Comparison of ENCODE assay signal across 22 cellular contexts in the genomic region with DNA sequence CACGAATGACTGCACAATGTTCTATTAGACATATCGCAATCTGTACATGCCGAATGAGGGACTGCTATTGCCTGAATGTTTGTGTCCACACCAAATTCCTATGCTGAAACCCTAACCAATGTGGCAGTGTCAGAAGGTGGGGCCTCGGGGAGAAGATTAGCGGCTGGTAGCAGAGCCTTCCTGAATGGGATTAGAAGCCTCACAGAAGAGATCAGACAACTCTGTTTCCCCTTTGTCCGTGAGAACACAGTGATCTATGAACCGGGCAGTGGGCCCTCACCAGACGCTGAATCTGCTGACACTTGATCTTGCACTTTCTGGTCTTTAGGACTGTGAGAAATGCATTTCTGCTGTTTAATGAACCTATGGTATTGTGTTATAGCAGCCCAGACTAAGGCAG. TPM values are rescaled to one million over a fixed set of nuclear protein-coding genes. Genes with fewer than 3 reads are reported as not detected.
DNase-seq lines count a peak whose midpoint lies in the region; ATAC-seq and TF ChIP-seq lines count a peak whose summit lies in the region.
"Had no signal": no experiment of that assay in that cellular context is flagged by ENCODE, and none has a peak within 500 bp of the region (broad histone marks: within the 10 kb centered on the region; RNA-seq: fewer than 3 reads in every experiment).

No MANE protein-coding gene starts in this region.

- in situ Hi-C loops in IMR-90 (cut with MboI; ENCODE audit: low sequenced_read_pairs) = no loop called here

- no peak for TF ChIP-seq RAD21 in IMR-90 (IDR thresholded peaks at IDR 0.05; ENCODE audit: low read length)

- H2AFZ ChIP-seq in IMR-90 (replicated peaks; ENCODE audit: low read length, poor library complexity) = no peak overlapping the region
- H2AFZ ChIP-seq in smooth muscle cell (ENCODE audit: low read depth) = no peak overlapping the region

- H3K4ac ChIP-seq in IMR-90 (ENCODE audit: low read depth, low read length) = no peak overlapping the region

- 58% methylated on average over 2 of the region's 8 CpGs; no CpG with 5 or more reads in 1 of the 2 experiments for WGBS in IMR-90 (ENCODE audit: extremely low coverage in 2 of 2, insufficient read length in 1 of 2), 2 experiments
- WGBS in smooth muscle cell (ENCODE audit: low lambda C conversion rate) = 41% methylated on average over 8 of the region's 8 CpGs

- H4K5ac ChIP-seq in IMR-90 (ENCODE audit: low read depth, low read length) = peak overlapping the region; percentile 22; the same call in 1 of the 2 replicates

- H4K20me1 ChIP-seq in IMR-90 (ENCODE audit: insufficient read depth, low read length) (no peaks in the 10 kb centered on the region), smooth muscle cell (ENCODE audit: low read depth) (no peaks in the 10 kb centered on the region)

- H3K36me3 ChIP-seq in IMR-90 (ENCODE audit: control insufficient read depth, insufficient read depth, low read length) (peaks cover 2% of the 10 kb centered on the region; the same call in 1 of the 2 replicates), WERI-Rb-1 (no peaks in the 10 kb centered on the region), smooth muscle cell (ENCODE audit: low read depth) (no peaks in the 10 kb centered on the region)

- no peak for TF ChIP-seq CTCF in IMR-90 (conservative IDR thresholded peaks at IDR 0.05; ENCODE audit: low read depth, low read length)
- no peak for TF ChIP-seq CTCF in WERI-Rb-1 (IDR thresholded peaks at IDR 0.05; ENCODE audit: low read depth, low read length)
- no peak for TF ChIP-seq CTCF in smooth muscle cell (IDR thresholded peaks at IDR 0.05; ENCODE audit: borderline replicate concordance, insufficient read depth, poor library complexity, severe bottlenecking)

- peak overlapping the region; percentile 48; the same call in 1 of the 2 replicates for H4K91ac ChIP-seq in IMR-90 (ENCODE audit: insufficient read depth, low read depth, low read length)

- no peak overlapping the region; the same call in 1 of the 2 replicates for H3K4me2 ChIP-seq in IMR-90 (ENCODE audit: low read depth, low read length)
- H3K4me2 ChIP-seq in smooth muscle cell = peak overlapping the region; percentile 59

- CTCF ChIA-PET in IMR-90 (lab: Yijun Ruan, JAX) = interaction anchor here (0.8 kb wide), 1 partner anchor 17 kb away, joined by 3 read pairs; no protein-coding TSS in a partner anchor

- BruUV-seq in IMR-90 (replicated peaks; lab: Mats Ljungman, UMichigan) = no TSS peak

- H3K14ac ChIP-seq in IMR-90 (replicated peaks; ENCODE audit: low read depth, low read length) = no peak overlapping the region

- no peaks in the 10 kb centered on the region for H3K9me3 Mint-ChIP-seq in T-helper 2 cell treated with Interferon-gamma antibody and Interleukin-4, amounts not matched to agents 5 μg/mL and 100 μg/mL, for 36 hours
- H3K9me3 Mint-ChIP-seq: CD8-positive, alpha-beta T cell; type B pancreatic cell had no signal

- dilution Hi-C loops in IMR-90 (cut with HindIII; ENCODE audit: low sequenced_read_pairs, unreplicated experiment) = no loop called here

- DNase-seq in IMR-90 (no peak), WERI-Rb-1 (peak; percentile 68), left kidney (ENCODE audit: low read depth, low spot score) (peak; percentile 74), smooth muscle cell (lab: John Stamatoyannopoulos, UW; ENCODE audit: unreplicated experiment) (no peak), epidermal melanocyte (ENCODE audit: insufficient read length, low spot score) (no peak), dermis blood vessel endothelial cell (no peak)
- DNase-seq in T-helper 2 cell treated with Interferon-gamma antibody and Interleukin-4, amounts not matched to agents 5 μg/mL and 100 μg/mL, for 36 hours (ENCODE audit: low spot score) = no peak
- DNase-seq: activated naive CD8-positive, alpha-beta T cell treated with anti-CD3 and anti-CD28 coated beads for 36 hours; CD8-positive, alpha-beta T cell; DMS79; GF-D8; hypothalamus; left ventricle myocardium superior; midbrain; NCI-H1092 treated with DMSO at 0.1 percent for 48 hours; NCI-H1930; NCI-H526 treated with DMSO at 0.1 percent for 48 hours; stimulated activated CD8-positive, alpha-beta memory T cell treated with anti-CD3 and anti-CD28 coated beads, Interleukin-4, amount 100 ng/mL, for 48 hours had no signal

- peak overlapping the region; percentile 37; the same call in 1 of the 2 replicates for H2AK5ac ChIP-seq in IMR-90 (ENCODE audit: low read depth, low read length)

- H2BK20ac ChIP-seq in IMR-90 (ENCODE audit: low read depth, low read length) = peak overlapping the region; percentile 43; the same call in 1 of the 2 replicates

- POLR2A ChIA-PET in IMR-90 (lab: Charles Lee; ENCODE audit: unreplicated experiment) = no interaction called here

- H3K79me2 ChIP-seq in smooth muscle cell (ENCODE audit: low read depth) = no peaks in the 10 kb centered on the region

- H3K4me1 ChIP-seq in IMR-90 (ENCODE audit: control insufficient read depth, insufficient read depth, low read length) (peaks cover 16% of the 10 kb centered on the region), smooth muscle cell (ENCODE audit: low read depth) (peaks cover 21% of the 10 kb centered on the region)

- H3K9me3 ChIP-seq in IMR-90 (ENCODE audit: control insufficient read depth, insufficient read depth, low read length) (no peaks in the 10 kb centered on the region), WERI-Rb-1 (ENCODE audit: severe bottlenecking) (no peaks in the 10 kb centered on the region), smooth muscle cell (replicated peaks; ENCODE audit: low read depth) (no peaks in the 10 kb centered on the region)

- no peak overlapping the region for H2BK5ac ChIP-seq in IMR-90 (ENCODE audit: low read depth, low read length, poor library complexity, severe bottlenecking)

- peaks cover 8% of the 10 kb centered on the region for H3K4me1 Mint-ChIP-seq in T-helper 2 cell treated with Interferon-gamma antibody and Interleukin-4, amounts not matched to agents 5 μg/mL and 100 μg/mL, for 36 hours (ENCODE audit: low read depth)

- ATAC-seq in IMR-90 (ENCODE audit: low read depth) (no peak), HG02763 (IDR thresholded peaks at IDR 0.05; ENCODE audit: unreplicated experiment) (no peak)
- ATAC-seq: activated T-helper 17 cell treated with anti-CD3 and anti-CD28 coated beads, Interleukin-2, amount 50 U/mL, for 72 hours; CD8-positive, alpha-beta T cell; left ventricle myocardium superior; SK-N-SH treated with all-trans-retinoic acid at 6 μM for 48 hours had no signal

- no peaks in the 10 kb centered on the region for H3K36me3 Mint-ChIP-seq in T-helper 2 cell treated with Interferon-gamma antibody and Interleukin-4, amounts not matched to agents 5 μg/mL and 100 μg/mL, for 36 hours (ENCODE audit: low read depth)
- H3K36me3 Mint-ChIP-seq: CD8-positive, alpha-beta T cell; type B pancreatic cell had no signal

- no peaks in the 10 kb centered on the region for H3F3A ChIP-seq in smooth muscle cell (ENCODE audit: low read depth)

- intact Hi-C loops in IMR-90 (cut with micrococcal nuclease) = no loop called here

- peaks cover 5 to 11% of the 10 kb centered on the region in 2 experiments; a peak in 2 of 4 replicates for H3K79me1 ChIP-seq in IMR-90 (ENCODE audit: low read depth in 1 of 2, low read length in 2 of 2)

- no peak overlapping the region for H3K27ac Mint-ChIP-seq in T-helper 2 cell treated with Interferon-gamma antibody and Interleukin-4, amounts not matched to agents 5 μg/mL and 100 μg/mL, for 36 hours
- H3K27ac Mint-ChIP-seq: activated naive CD8-positive, alpha-beta T cell treated with anti-CD3 and anti-CD28 coated beads for 36 hours; activated T-helper 17 cell treated with anti-CD3 and anti-CD28 coated beads, Interleukin-2, amount 50 U/mL, for 72 hours; CD8-positive, alpha-beta T cell; type B pancreatic cell had no signal

- H3K9ac ChIP-seq in IMR-90 (ENCODE audit: low read depth, low read length) = no peak overlapping the region
- no peak overlapping the region for H3K9ac ChIP-seq in smooth muscle cell (ENCODE audit: low read depth)

- H2BK15ac ChIP-seq in IMR-90 (ENCODE audit: low read depth, low read length) = 0 out of 3 replicates have a peak overlapping the region, but pooled peaks have one; percentile 8

- H2AK9ac ChIP-seq in IMR-90 (replicated peaks; ENCODE audit: low read depth, low read length, poor library complexity) = no peak overlapping the region

- H3K27me3 ChIP-seq in IMR-90 (ENCODE audit: control insufficient read depth, insufficient read depth, low read length) (no peaks in the 10 kb centered on the region), WERI-Rb-1 (ENCODE audit: insufficient read depth, low read depth, severe bottlenecking) (no peaks in the 10 kb centered on the region), smooth muscle cell (ENCODE audit: low read depth) (no peaks in the 10 kb centered on the region)

- H3K27me3 Mint-ChIP-seq in T-helper 2 cell treated with Interferon-gamma antibody and Interleukin-4, amounts not matched to agents 5 μg/mL and 100 μg/mL, for 36 hours (ENCODE audit: low read depth) = no peaks in the 10 kb centered on the region
- H3K27me3 Mint-ChIP-seq: activated naive CD8-positive, alpha-beta T cell treated with anti-CD3 and anti-CD28 coated beads for 36 hours; activated T-helper 17 cell treated with anti-CD3 and anti-CD28 coated beads, Interleukin-2, amount 50 U/mL, for 72 hours; type B pancreatic cell had no signal

- no peak overlapping the region for H3K56ac ChIP-seq in IMR-90 (ENCODE audit: extremely low read depth, insufficient read depth, low read length)

- no peak overlapping the region for H3K27ac ChIP-seq in IMR-90 (ENCODE audit: insufficient read depth, low read length)
- H3K27ac ChIP-seq in WERI-Rb-1 = no peak overlapping the region
- H3K27ac ChIP-seq in smooth muscle cell (ENCODE audit: low read depth) = no peak overlapping the region

- peak overlapping the region in 1 of 2 experiments; percentile 53; a peak in 1 of 4 replicates for H4K8ac ChIP-seq in IMR-90 (ENCODE audit: low read depth in 2 of 2, low read length in 2 of 2)

- H3K4me3 ChIP-seq in IMR-90 (ENCODE audit: insufficient read depth, low read depth, low read length) (no peak overlapping the region), WERI-Rb-1 (ENCODE audit: low read depth, low read length) (no peak overlapping the region), smooth muscle cell (no peak overlapping the region)

- H3K23ac ChIP-seq in IMR-90 (ENCODE audit: low read depth, low read length) = no peak overlapping the region; the same call in 1 of the 2 replicates

- no peak overlapping the region for H2BK120ac ChIP-seq in IMR-90 (ENCODE audit: low read depth, low read length)

- H3K4me3 Mint-ChIP-seq in T-helper 2 cell treated with Interferon-gamma antibody and Interleukin-4, amounts not matched to agents 5 μg/mL and 100 μg/mL, for 36 hours = no peak overlapping the region
- H3K4me3 Mint-ChIP-seq: activated naive CD8-positive, alpha-beta T cell treated with anti-CD3 and anti-CD28 coated beads for 36 hours; activated T-helper 17 cell treated with anti-CD3 and anti-CD28 coated beads, Interleukin-2, amount 50 U/mL, for 72 hours; CD8-positive, alpha-beta T cell; type B pancreatic cell had no signal

- peaks cover 9% of the 10 kb centered on the region for H3K9me1 ChIP-seq in IMR-90 (ENCODE audit: insufficient read depth, low read length)

- H3K18ac ChIP-seq in IMR-90 (ENCODE audit: low read depth, low read length) = peak overlapping the region; percentile 34; the same call in 1 of the 2 replicates

- TF ChIP-seq POLR2A in IMR-90 (IDR thresholded peaks at IDR 0.05; ENCODE audit: low read depth, low read length) = no peak

RNA-seq across cellular contexts. Expression of a gene that starts 33.1 kb away (rescaled TPM):
- total RNA-seq in IMR-90 (2012; rRNA removed) = 6.1 and 7.8 TPM in 2 replicates
- 18.9 and 24.9 TPM in 2 replicates for polyA plus RNA-seq in IMR-90 (2012; rRNA removed)
- polyA plus RNA-seq in IMR-90 (2012; cell fraction: cytosol; rRNA removed) = 13.7 and 28.5 TPM in 2 replicates
- polyA plus RNA-seq in IMR-90 (2012; cell fraction: nucleus; rRNA removed; ENCODE audit: low replicate concordance) = 33.5 and 98.4 TPM in 2 replicates
- 14.7 and 15.2 TPM in 2 replicates for total RNA-seq in smooth muscle cell
- 37.6 and 43.0 TPM in 2 replicates for polyA plus RNA-seq in smooth muscle cell
- total RNA-seq in dermis blood vessel endothelial cell = 30.8 and 33.3 TPM in 2 replicates

RNA-seq across cellular contexts. Expression of a gene that starts 46.7 kb away (rescaled TPM):
- total RNA-seq in IMR-90 (2012; rRNA removed) (5.6 and 6.6 TPM in 2 replicates), smooth muscle cell (12.1 and 25.2 TPM in 2 replicates), dermis blood vessel endothelial cell (17.0 and 27.0 TPM in 2 replicates)
- polyA plus RNA-seq in IMR-90 (2012; rRNA removed) (19.4 and 21.1 TPM in 2 replicates), smooth muscle cell (33.5 and 34.1 TPM in 2 replicates)
- 14.3 and 24.4 TPM in 2 replicates for polyA plus RNA-seq in IMR-90 (2012; cell fraction: cytosol; rRNA removed)
- polyA plus RNA-seq in IMR-90 (2012; cell fraction: nucleus; rRNA removed; ENCODE audit: low replicate concordance) = 41.3 and 99.0 TPM in 2 replicates

Comparison
In these comparisons a context has a peak if more than half of its experiments do, and no peak if none do; other contexts are left out.
1. DNase-seq: peak in WERI-Rb-1 (single experiment) and left kidney (single experiment); none in IMR-90 (single experiment), smooth muscle cell (single experiment), epidermal melanocyte (single experiment), dermis blood vessel endothelial cell (single experiment) and T-helper 2 cell treated with Interferon-gamma antibody and Interleukin-4, amounts not matched to agents 5 μg/mL and 100 μg/mL, for 36 hours (single experiment).